ENCODE assay signal across 20 cellular contexts in the genomic region with DNA sequence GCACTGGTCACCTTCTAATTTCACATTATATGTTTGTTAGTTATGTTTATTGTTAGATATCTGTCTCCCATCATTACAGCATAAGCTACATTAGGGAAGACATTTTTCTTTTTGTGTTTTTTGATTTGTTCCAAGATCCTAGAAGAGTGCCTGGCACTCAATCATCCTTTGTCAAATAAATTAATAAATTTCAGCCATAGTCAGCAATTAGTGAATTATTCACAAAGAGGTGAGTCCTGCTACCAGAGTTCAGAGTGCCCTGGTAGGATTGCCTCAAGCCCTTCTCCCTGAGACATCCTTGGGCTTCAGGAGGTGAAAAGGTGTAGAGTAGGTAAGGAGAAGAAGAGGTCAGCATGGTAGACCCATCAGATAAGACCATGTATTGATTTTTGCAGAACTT.
"Had no signal": no experiment of that assay in that cellular context is flagged by ENCODE, and none has a peak within 500 bp of the region (broad histone marks: within the 10 kb centered on the region; RNA-seq: fewer than 3 reads in every experiment).

No MANE protein-coding gene starts in this region.

- H3K4me3 ChIP-seq: mucosa of descending colon had no signal

- ATAC-seq: foreskin keratinocyte; left colon; mucosa of descending colon; naive thymus-derived CD4-positive, alpha-beta T cell; stimulated activated naive B cell treated with anti-CD40 and anti-IgM and Interleukin-4, amounts not matched to agents 10 μg/mL and 1 μg/mL and 100 μg/mL, for 72 hours had no signal

- H3K36me3 ChIP-seq: pancreas, vagina, WERI-Rb-1 had no signal

- DNase-seq: activated CD4-positive, alpha-beta T cell treated with anti-CD3 and anti-CD28 coated beads for 1 hour; activated CD8-positive, alpha-beta memory T cell treated with anti-CD3 and anti-CD28 coated beads for 24 hours; activated CD8-positive, alpha-beta memory T cell treated with anti-CD3 and anti-CD28 coated beads, Interleukin-2, amount 50 U/mL, for 48 hours; activated effector memory CD4-positive, alpha-beta T cell treated with anti-CD3 and anti-CD28 coated beads, Interleukin-2, amount 50 U/mL, for 16 hours; activated naive CD4-positive, alpha-beta T cell treated with anti-CD3 and anti-CD28 coated beads, Interleukin-2, amount 50 U/mL, for 16 hours; activated T-cell treated with anti-CD3 and anti-CD28 coated beads, Interleukin-2, amount 50 U/mL, for 48 hours; caudate nucleus; foreskin keratinocyte; hypothalamus; islet precursor cell; left colon; mucosa of descending colon; naive thymus-derived CD4-positive, alpha-beta T cell; stimulated activated naive B cell treated with anti-CD40 and anti-IgM and Interleukin-4, amounts not matched to agents 10 μg/mL and 1 μg/mL and 100 μg/mL, for 72 hours; SW 1271; T-helper 2 cell; WERI-Rb-1 had no signal

- H3K27ac ChIP-seq: foreskin keratinocyte, vagina, WERI-Rb-1 had no signal

- H3K27me3 ChIP-seq: pancreas, vagina had no signal

- H3K9me3 ChIP-seq: mucosa of descending colon, pancreas, vagina had no signal

- FAIRE-seq: colon, pancreas had no signal
